1 cellular context compared by ENCODE assay signal in the genomic region with DNA sequence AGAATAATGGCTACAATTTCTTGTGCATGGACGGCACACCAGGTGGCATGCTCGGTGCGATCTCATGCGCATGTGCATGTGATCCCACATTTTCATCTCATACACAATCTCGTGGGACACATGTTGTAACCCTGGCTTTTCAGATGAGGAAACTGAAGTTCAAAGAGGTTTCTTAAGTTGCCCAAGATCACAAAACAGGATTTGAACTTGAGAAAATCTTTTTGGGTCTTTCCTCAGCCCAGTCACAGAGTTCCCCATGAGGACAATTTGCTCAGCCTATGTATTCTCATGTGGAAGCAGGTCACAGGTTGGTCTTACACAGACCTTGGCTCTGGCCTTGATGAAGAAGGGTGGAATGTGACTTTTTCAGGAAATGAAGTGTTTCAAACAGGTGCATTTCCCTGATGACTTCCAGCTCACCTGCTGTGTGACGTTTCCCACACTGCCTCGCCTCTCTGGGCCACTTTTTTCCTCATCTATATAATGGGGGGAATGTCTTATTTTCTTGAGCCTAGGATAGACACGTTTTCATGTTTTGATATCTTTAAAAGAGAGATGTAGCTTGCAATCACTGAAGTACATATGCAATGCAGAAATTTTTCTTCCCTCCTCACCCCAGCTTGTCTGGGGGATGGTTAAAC.
TF ChIP-seq lines count a peak whose summit lies in the region.

No MANE protein-coding gene starts in this region.

TF ChIP-seq in K562, 482 proteins besides CTCF, POLR2A, EP300 and RAD21:
- TF ChIP-seq ZFP36 (IDR thresholded peaks at IDR 0.05; ENCODE audit: low read depth, low read length, partially characterized antibody) (peak; percentile 71), ESRRB (CRISPR knock-in tag; IDR thresholded peaks at IDR 0.05; ENCODE audit: borderline replicate concordance) (no peak), BCOR (IDR thresholded peaks at IDR 0.05) (peak; percentile 44; the same call in 1 of the 2 replicates), NR1H2 (CRISPR knock-in tag; IDR thresholded peaks at IDR 0.05) (no peak), POLR2AphosphoS5 (IDR thresholded peaks at IDR 0.05; ENCODE audit: control insufficient read depth, insufficient read depth, low read depth, low read length) (no peak), RBM25 (IDR thresholded peaks at IDR 0.05; ENCODE audit: low read depth, low read length, severe bottlenecking) (peak; percentile 86), SIX5 (IDR thresholded peaks at IDR 0.05; ENCODE audit: borderline replicate concordance in 1 of 2, insufficient read depth in 1 of 2, low read depth in 1 of 2, low read length in 2 of 2) (no peak), ZNF3 (CRISPR knock-in tag; IDR thresholded peaks at IDR 0.05) (no peak), ZNF586 (CRISPR knock-in tag; conservative IDR thresholded peaks at IDR 0.05) (no peak), ZNF41 (CRISPR knock-in tag; conservative IDR thresholded peaks at IDR 0.05) (no peak), ZNF140 (CRISPR knock-in tag; IDR thresholded peaks at IDR 0.05) (no peak), E2F3 (CRISPR knock-in tag; IDR thresholded peaks at IDR 0.05) (no peak), EHMT2 (IDR thresholded peaks at IDR 0.05) (no peak), NRF1 (conservative IDR thresholded peaks at IDR 0.05 in 1 of 2, IDR thresholded peaks at IDR 0.05 in 1 of 2) (peak; percentile 82 to 85), FOXA3 (CRISPR knock-in tag; conservative IDR thresholded peaks at IDR 0.05 in 1 of 2, IDR thresholded peaks at IDR 0.05 in 1 of 2) (no peak), ZNF12 (CRISPR knock-in tag; IDR thresholded peaks at IDR 0.05) (no peak), MEF2A (IDR thresholded peaks at IDR 0.05; ENCODE audit: control insufficient read depth, low read depth, low read length) (no peak), PPARD (CRISPR knock-in tag; IDR thresholded peaks at IDR 0.05) (no peak)
- TF ChIP-seq, protein P1, sequence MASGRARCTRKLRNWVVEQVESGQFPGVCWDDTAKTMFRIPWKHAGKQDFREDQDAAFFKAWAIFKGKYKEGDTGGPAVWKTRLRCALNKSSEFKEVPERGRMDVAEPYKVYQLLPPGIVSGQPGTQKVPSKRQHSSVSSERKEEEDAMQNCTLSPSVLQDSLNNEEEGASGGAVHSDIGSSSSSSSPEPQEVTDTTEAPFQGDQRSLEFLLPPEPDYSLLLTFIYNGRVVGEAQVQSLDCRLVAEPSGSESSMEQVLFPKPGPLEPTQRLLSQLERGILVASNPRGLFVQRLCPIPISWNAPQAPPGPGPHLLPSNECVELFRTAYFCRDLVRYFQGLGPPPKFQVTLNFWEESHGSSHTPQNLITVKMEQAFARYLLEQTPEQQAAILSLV (tag; IDR thresholded peaks at IDR 0.05) = no peak
- TF ChIP-seq, protein P2, sequence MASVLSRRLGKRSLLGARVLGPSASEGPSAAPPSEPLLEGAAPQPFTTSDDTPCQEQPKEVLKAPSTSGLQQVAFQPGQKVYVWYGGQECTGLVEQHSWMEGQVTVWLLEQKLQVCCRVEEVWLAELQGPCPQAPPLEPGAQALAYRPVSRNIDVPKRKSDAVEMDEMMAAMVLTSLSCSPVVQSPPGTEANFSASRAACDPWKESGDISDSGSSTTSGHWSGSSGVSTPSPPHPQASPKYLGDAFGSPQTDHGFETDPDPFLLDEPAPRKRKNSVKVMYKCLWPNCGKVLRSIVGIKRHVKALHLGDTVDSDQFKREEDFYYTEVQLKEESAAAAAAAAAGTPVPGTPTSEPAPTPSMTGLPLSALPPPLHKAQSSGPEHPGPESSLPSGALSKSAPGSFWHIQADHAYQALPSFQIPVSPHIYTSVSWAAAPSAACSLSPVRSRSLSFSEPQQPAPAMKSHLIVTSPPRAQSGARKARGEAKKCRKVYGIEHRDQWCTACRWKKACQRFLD (CRISPR knock-in tag; IDR thresholded peaks at IDR 0.05) = no peak
